Comparison of ENCODE assay signal across 1 cellular context in genomic region chr19:18731562-18732008, GRCh38.
TF ChIP-seq lines count a peak whose summit lies in the region.

No MANE protein-coding gene starts in this region.

TF ChIP-seq in HepG2, 621 proteins besides CTCF, POLR2A, EP300 and RAD21 (continued from another document and continues in another):
- TF ChIP-seq RERE (CRISPR knock-in tag; IDR thresholded peaks at IDR 0.05; ENCODE audit: low read depth) (no peak), DNMT3B (CRISPR knock-in tag; conservative IDR thresholded peaks at IDR 0.05) (no peak), ZSCAN25 (CRISPR knock-in tag; IDR thresholded peaks at IDR 0.05) (peak; percentile 60), MAF1 (CRISPR knock-in tag; IDR thresholded peaks at IDR 0.05; ENCODE audit: borderline replicate concordance) (no peak), ZGPAT (CRISPR knock-in tag; IDR thresholded peaks at IDR 0.05) (no peak), ZUFSP (CRISPR knock-in tag; IDR thresholded peaks at IDR 0.05; ENCODE audit: borderline replicate concordance) (no peak), ZNF281 (CRISPR knock-in tag; IDR thresholded peaks at IDR 0.05; ENCODE audit: borderline replicate concordance) (peak; percentile 82; the same call in 1 of the 2 replicates), ZNF512 (CRISPR knock-in tag; IDR thresholded peaks at IDR 0.05) (no peak), RCOR2 (CRISPR knock-in tag; IDR thresholded peaks at IDR 0.05) (no peak; the same call in 1 of the 2 replicates), GPN1 (CRISPR knock-in tag; IDR thresholded peaks at IDR 0.05; ENCODE audit: borderline replicate concordance) (no peak), ZIK1 (CRISPR knock-in tag; IDR thresholded peaks at IDR 0.05; ENCODE audit: borderline replicate concordance, low read depth) (no peak; the same call in 1 of the 2 replicates), AHR (CRISPR knock-in tag; IDR thresholded peaks at IDR 0.05) (no peak), PRMT3 (CRISPR knock-in tag; IDR thresholded peaks at IDR 0.05; ENCODE audit: borderline replicate concordance, low read depth) (no peak), ZFP90 (CRISPR knock-in tag; IDR thresholded peaks at IDR 0.05; ENCODE audit: borderline replicate concordance) (0 out of 2 replicates have a peak, but pooled peaks have one; percentile 41), MBD4 (IDR thresholded peaks at IDR 0.05; ENCODE audit: borderline replicate concordance, low read length) (no peak), ZNF773 (CRISPR knock-in tag; IDR thresholded peaks at IDR 0.05; ENCODE audit: borderline replicate concordance) (no peak), ZNF580 (CRISPR knock-in tag; IDR thresholded peaks at IDR 0.05; ENCODE audit: borderline replicate concordance, low read depth) (0 out of 2 replicates have a peak, but pooled peaks have one; percentile 21), ZBTB1 (CRISPR knock-in tag; IDR thresholded peaks at IDR 0.05; ENCODE audit: borderline replicate concordance) (no peak), PITX1 (CRISPR knock-in tag; IDR thresholded peaks at IDR 0.05) (no peak), ZFP91 (CRISPR knock-in tag; IDR thresholded peaks at IDR 0.05; ENCODE audit: borderline replicate concordance) (peak; percentile 57; the same call in 1 of the 2 replicates), PRDM10 (CRISPR knock-in tag; IDR thresholded peaks at IDR 0.05; ENCODE audit: low read depth) (no peak), IKZF4 (CRISPR knock-in tag; IDR thresholded peaks at IDR 0.05; ENCODE audit: borderline replicate concordance, low read depth, not compliant biosample characterization) (no peak), ZFP37 (CRISPR knock-in tag; IDR thresholded peaks at IDR 0.05; ENCODE audit: borderline replicate concordance) (no peak), HNF4A (CRISPR knock-in tag; IDR thresholded peaks at IDR 0.05) (peak; percentile 79; the same call in 1 of the 2 replicates), ZNF160 (CRISPR knock-in tag; IDR thresholded peaks at IDR 0.05) (0 out of 2 replicates have a peak, but pooled peaks have one; percentile 46), FOXO1 (CRISPR knock-in tag; IDR thresholded peaks at IDR 0.05) (no peak), ZNF607 (CRISPR knock-in tag; IDR thresholded peaks at IDR 0.05; ENCODE audit: borderline replicate concordance) (peak; percentile 64; the same call in 1 of the 2 replicates), EEA1 (CRISPR knock-in tag; IDR thresholded peaks at IDR 0.05; ENCODE audit: borderline replicate concordance) (no peak), CBX1 (IDR thresholded peaks at IDR 0.05; ENCODE audit: low read depth) (no peak), GPBP1L1 (CRISPR knock-in tag; IDR thresholded peaks at IDR 0.05) (no peak), ZNF562 (CRISPR knock-in tag; IDR thresholded peaks at IDR 0.05; ENCODE audit: borderline replicate concordance) (no peak), ZNF782 (CRISPR knock-in tag; IDR thresholded peaks at IDR 0.05; ENCODE audit: borderline replicate concordance) (no peak), TFAP4 (IDR thresholded peaks at IDR 0.05; ENCODE audit: borderline replicate concordance, low read depth) (peak; percentile 75; the same call in 1 of the 2 replicates), SP2 (CRISPR knock-in tag; IDR thresholded peaks at IDR 0.05) (no peak), ZNF296 (CRISPR knock-in tag; conservative IDR thresholded peaks at IDR 0.05) (no peak), NR3C1 (CRISPR knock-in tag; IDR thresholded peaks at IDR 0.05) (no peak), ZSCAN20 (CRISPR knock-in tag; IDR thresholded peaks at IDR 0.05; ENCODE audit: borderline replicate concordance) (no peak)
